Comparison of ENCODE assay signal across 1 cellular context in genomic region chr5:127002390-127002789, GRCh38.
TF ChIP-seq lines count a peak whose summit lies in the region.

No MANE protein-coding gene starts in this region.

TF ChIP-seq in endothelial cell of umbilical vein, 7 proteins besides CTCF, POLR2A, EP300 and RAD21:
- TF ChIP-seq EZH2 (IDR thresholded peaks at IDR 0.05; ENCODE audit: borderline replicate concordance, low read depth, low read length, severe bottlenecking), result no peak
- no peak for TF ChIP-seq JUN (IDR thresholded peaks at IDR 0.05; ENCODE audit: borderline replicate concordance, insufficient read depth, insufficient read length, low read depth)
- TF ChIP-seq GATA2 (IDR thresholded peaks at IDR 0.05; ENCODE audit: insufficient read depth, insufficient read length, low read depth, low read length), result no peak
- no peak for TF ChIP-seq MYC (IDR thresholded peaks at IDR 0.05; ENCODE audit: low read depth, low read length)
- no peak for TF ChIP-seq POLR2AphosphoS5 (IDR thresholded peaks at IDR 0.05; ENCODE audit: insufficient read depth, low read depth, low read length)
- TF ChIP-seq FOS (IDR thresholded peaks at IDR 0.05; ENCODE audit: borderline replicate concordance, insufficient read depth, low read length), result no peak
